20 cellular contexts compared by ENCODE assay signal in the genomic region with DNA sequence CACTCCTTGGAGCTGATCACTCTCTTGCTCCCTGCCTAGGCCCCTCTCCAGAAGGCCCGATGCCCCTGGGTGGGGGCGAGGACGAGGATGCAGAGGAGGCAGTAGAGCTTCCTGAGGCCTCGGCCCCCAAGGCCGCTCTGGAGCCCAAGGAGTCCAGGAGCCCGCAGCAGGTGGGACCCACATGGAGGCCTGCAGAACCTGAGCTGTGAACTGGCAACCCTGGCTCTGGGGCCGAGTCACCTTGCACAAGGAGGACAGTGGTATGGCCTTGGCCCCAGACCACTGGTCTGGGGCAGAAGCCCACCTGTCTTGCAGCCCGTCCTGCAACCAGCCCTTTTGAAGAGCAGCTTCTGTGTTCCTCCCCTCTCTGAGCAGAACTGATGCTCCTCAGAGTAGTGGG. TPM values are rescaled to one million over a fixed set of nuclear protein-coding genes. Genes with fewer than 3 reads are reported as not detected.
DNase-seq lines count a peak whose midpoint lies in the region; ATAC-seq and TF ChIP-seq lines count a peak whose summit lies in the region.
"Had no signal": no experiment of that assay in that cellular context is flagged by ENCODE, and none has a peak within 500 bp of the region (broad histone marks: within the 10 kb centered on the region; RNA-seq: fewer than 3 reads in every experiment).

No MANE protein-coding gene starts in this region.

- no peaks in the 10 kb centered on the region for H3K9me3 Mint-ChIP-seq in osteocyte (ENCODE audit: unreplicated experiment)
- H3K9me3 Mint-ChIP-seq: CD4-positive, alpha-beta memory T cell; CD4-positive, CD25-positive, alpha-beta regulatory T cell; CD8-positive, alpha-beta memory T cell had no signal

- H3K27ac Mint-ChIP-seq in osteocyte (ENCODE audit: unreplicated experiment) = no peak overlapping the region
- H3K27ac Mint-ChIP-seq: CD4-positive, CD25-positive, alpha-beta regulatory T cell had no signal

- TF ChIP-seq CTCF in right atrium auricular region (IDR thresholded peaks at IDR 0.05) = no peak
- TF ChIP-seq CTCF in RWPE1 (conservative IDR thresholded peaks at IDR 0.05; ENCODE audit: low read depth) = no peak
- TF ChIP-seq CTCF in coronary artery (IDR thresholded peaks at IDR 0.05) = no peak
- TF ChIP-seq CTCF in osteocyte (IDR thresholded peaks at IDR 0.05) = no peak

- CTCF ChIA-PET in RWPE1 (lab: Yijun Ruan, JAX) = interaction anchor here (0.6 kb wide), 1 partner anchor 267 kb away, joined by 4 read pairs; no protein-coding TSS in a partner anchor

- peaks cover 0 to 5% of the 10 kb centered on the region in 2 donors for H3K4me1 ChIP-seq in right atrium auricular region

- H3K27me3 Mint-ChIP-seq in osteocyte (ENCODE audit: unreplicated experiment) = no peaks in the 10 kb centered on the region
- H3K27me3 Mint-ChIP-seq: CD4-positive, alpha-beta memory T cell; CD4-positive, CD25-positive, alpha-beta regulatory T cell; CD8-positive, alpha-beta memory T cell had no signal

- H3K27ac ChIP-seq in right atrium auricular region (no peak overlapping the region), RWPE1 (peak overlapping the region; percentile 16), coronary artery (no peak overlapping the region)
- H3K27ac ChIP-seq: BLaER1 had no signal

- intact Hi-C loops in Right ventricle myocardium inferior (cut with DNase I) = no loop called here

- H3K4me3 ChIP-seq in right atrium auricular region = no peak overlapping the region
- no peak overlapping the region for H3K4me3 ChIP-seq in coronary artery
- H3K4me3 ChIP-seq: BLaER1 had no signal

- H3K9me3 ChIP-seq in right atrium auricular region = no peaks in the 10 kb centered on the region
- H3K9me3 ChIP-seq: BE2C, BLaER1 had no signal

- H3K4me1 Mint-ChIP-seq in osteocyte (ENCODE audit: unreplicated experiment) = peaks cover 2% of the 10 kb centered on the region
- H3K4me1 Mint-ChIP-seq: CD14-positive monocyte had no signal

- peaks cover 75% of the 10 kb centered on the region for H3K36me3 ChIP-seq in right atrium auricular region

- ATAC-seq in Right ventricle myocardium inferior (no peak), HG03196 (IDR thresholded peaks at IDR 0.05; ENCODE audit: unreplicated experiment) (no peak), HG02981 (IDR thresholded peaks at IDR 0.05; ENCODE audit: unreplicated experiment) (no peak)

- no peak overlapping the region for H3K4me3 Mint-ChIP-seq in osteocyte (ENCODE audit: unreplicated experiment)
- H3K4me3 Mint-ChIP-seq: CD14-positive monocyte; CD4-positive, alpha-beta memory T cell; CD8-positive, alpha-beta memory T cell had no signal

- no peaks in the 10 kb centered on the region for H3K27me3 ChIP-seq in right atrium auricular region
- H3K27me3 ChIP-seq: BE2C, BLaER1 had no signal

- peaks cover 13% of the 10 kb centered on the region for H3K36me3 Mint-ChIP-seq in osteocyte (ENCODE audit: unreplicated experiment)

- DNase-seq in Right ventricle myocardium inferior (ENCODE audit: missing footprints) = peak; percentile 44
- no peak for DNase-seq in right atrium auricular region (ENCODE audit: low spot score)
- DNase-seq in D341Med (ENCODE audit: low spot score) = peak; percentile 13
- no peak for DNase-seq in RWPE1 (ENCODE audit: low spot score)
- DNase-seq in coronary artery (ENCODE audit: low spot score) = peak; percentile 73
- no peak for DNase-seq in osteocyte (ENCODE audit: extremely low spot score, unreplicated experiment)
- DNase-seq: 8988T; ACHN; BE2C; C1 segment of cervical spinal cord; CD4-positive, alpha-beta memory T cell; CD4-positive, CD25-positive, alpha-beta regulatory T cell; CD8-positive, alpha-beta memory T cell; COR-L47; DMS79 treated with DMSO at 0.1 percent for 48 hours; GF-D8 had no signal

- POLR2A ChIA-PET in RWPE1 (lab: Yijun Ruan, JAX; ENCODE audit: low non-redundant PET) = no interaction called here

RNA-seq across cellular contexts. Expression of a gene that starts 6.2 kb away (rescaled TPM):
- total RNA-seq in Right ventricle myocardium inferior (not detected), right atrium auricular region (under 1 TPM in 1 of 2 donors, not detected in 1; 0.94 TPM), osteocyte (2.8 TPM in 1 of 2 replicates, not detected in the other)
- total RNA-seq: CD4-positive, alpha-beta memory T cell had no signal

RNA-seq across cellular contexts. Expression of a gene that starts 10.7 kb away (rescaled TPM):
- total RNA-seq in Right ventricle myocardium inferior (15.5 TPM), right atrium auricular region (10 to 100 TPM in 1 of 2 donors, 1 to 10 TPM in 1; 9.1 to 35.8 TPM), osteocyte (9.0 and 10.8 TPM in 2 replicates)

RNA-seq across cellular contexts. Expression of a gene that starts 11.1 kb away (rescaled TPM):
- total RNA-seq in Right ventricle myocardium inferior (26.7 TPM), right atrium auricular region (10 to 100 TPM; 19.5 to 33.4 TPM), osteocyte (46.3 and 47.0 TPM in 2 replicates)

RNA-seq across cellular contexts. Expression of a gene that starts 11.6 kb away (rescaled TPM):
- total RNA-seq in Right ventricle myocardium inferior (24.9 TPM), right atrium auricular region (10 to 100 TPM; 30.1 to 33.8 TPM), osteocyte (107 and 108 TPM in 2 replicates)

RNA-seq across cellular contexts. Expression of a gene that starts 26.5 kb away (rescaled TPM):
- not detected for total RNA-seq in Right ventricle myocardium inferior
- total RNA-seq in right atrium auricular region = not detected
- 0.21 TPM in 1 of 2 replicates, not detected in the other for total RNA-seq in osteocyte

Comparison
In these comparisons a context has a peak if more than half of its experiments do, and no peak if none do; other contexts are left out.
1. DNase-seq: peak in Right ventricle myocardium inferior (single experiment), D341Med (single experiment) and coronary artery (single experiment); none in right atrium auricular region (single experiment), RWPE1 (single experiment) and osteocyte (single experiment).